1 cellular context compared by ENCODE assay signal in the genomic region with DNA sequence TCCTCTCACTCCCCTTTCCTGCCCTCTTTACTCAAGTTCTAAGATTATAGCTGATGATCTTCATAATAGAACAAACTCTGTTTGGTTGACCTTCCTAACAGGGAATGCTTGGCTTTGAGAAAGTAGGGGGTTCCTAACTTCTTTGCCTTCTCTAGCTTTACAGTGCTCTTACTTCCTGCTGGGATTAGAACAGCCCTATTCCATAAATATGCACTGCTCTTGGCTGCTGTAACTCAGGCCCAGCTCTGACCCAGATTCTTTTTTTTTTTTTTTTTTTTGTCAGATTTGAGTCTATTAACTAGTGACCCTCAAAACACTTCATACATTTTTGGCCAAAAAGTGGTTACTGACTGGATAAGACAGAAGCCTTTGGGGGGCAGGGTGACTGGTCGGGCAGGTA.
TF ChIP-seq lines count a peak whose summit lies in the region.

No MANE protein-coding gene starts in this region.

TF ChIP-seq in HEK293T, 16 proteins besides CTCF, POLR2A, EP300 and RAD21:
- TF ChIP-seq PKNOX1 (IDR thresholded peaks at IDR 0.05) = no peak
- no peak for TF ChIP-seq NFRKB (IDR thresholded peaks at IDR 0.05)
- TF ChIP-seq HDGF (IDR thresholded peaks at IDR 0.05; ENCODE audit: borderline replicate concordance) = no peak
- no peak for TF ChIP-seq ZNF384 (IDR thresholded peaks at IDR 0.05)
- TF ChIP-seq LEF1 (IDR thresholded peaks at IDR 0.05; ENCODE audit: borderline replicate concordance) = no peak
- no peak for TF ChIP-seq SUZ12 (IDR thresholded peaks at IDR 0.05)
- TF ChIP-seq L3MBTL2 (conservative IDR thresholded peaks at IDR 0.05) = no peak
- no peak for TF ChIP-seq FOXK2 (IDR thresholded peaks at IDR 0.05)
- TF ChIP-seq SP1 (IDR thresholded peaks at IDR 0.05) = no peak
- TF ChIP-seq CTBP1 (IDR thresholded peaks at IDR 0.05; ENCODE audit: borderline replicate concordance) = no peak
- no peak for TF ChIP-seq ARNT (IDR thresholded peaks at IDR 0.05)
- no peak for TF ChIP-seq ELF4 (IDR thresholded peaks at IDR 0.05)
- no peak for TF ChIP-seq FOXA1 (IDR thresholded peaks at IDR 0.05)
- no peak for TF ChIP-seq BHLHE40 (IDR thresholded peaks at IDR 0.05; ENCODE audit: borderline replicate concordance)
- no peak for TF ChIP-seq TARDBP (IDR thresholded peaks at IDR 0.05)
- no peak for TF ChIP-seq FOXM1 (IDR thresholded peaks at IDR 0.05; ENCODE audit: borderline replicate concordance)
